28 cellular contexts compared by ENCODE assay signal in genomic region chr1:30270468-30270867, GRCh38.
"Had no signal": no experiment of that assay in that cellular context is flagged by ENCODE, and none has a peak within 500 bp of the region (broad histone marks: within the 10 kb centered on the region; RNA-seq: fewer than 3 reads in every experiment).

No MANE protein-coding gene starts in this region.

- ATAC-seq: activated CD4-positive, CD25-positive, alpha-beta regulatory T cell treated with anti-CD3 and anti-CD28 coated beads, Interleukin-2, amount 50 U/mL, for 24 hours; activated CD8-positive, alpha-beta T cell treated with anti-CD3 and anti-CD28 coated beads for 36 hours; SK-N-SH treated with all-trans-retinoic acid at 6 μM for 48 hours had no signal

- H3K27me3 ChIP-seq: MG63, Peyer's patch, SJSA1 had no signal

- H3K36me3 Mint-ChIP-seq: activated naive CD8-positive, alpha-beta T cell; brain had no signal

- H3K4me1 Mint-ChIP-seq: brain had no signal

- H3K4me1 ChIP-seq: Peyer's patch, SJSA1 had no signal

- DNase-seq: activated CD4-positive, alpha-beta T cell treated with anti-CD3 and anti-CD28 coated beads for 4 hours; activated CD8-positive, alpha-beta T cell treated with anti-CD3 and anti-CD28 coated beads for 36 hours; activated effector memory CD4-positive, alpha-beta T cell treated with anti-CD3 and anti-CD28 coated beads, Interleukin-2, amount 50 U/mL, for 16 hours; activated naive CD4-positive, alpha-beta T cell treated with Interleukin-2 at 50 U/mL for 16 hours; activated T-cell treated with anti-CD3 and anti-CD28 coated beads, Interleukin-2, amount 50 U/mL, for 24 hours; amygdala; MG63; MV-4-11; NCI-H1092 treated with DMSO at 0.1 percent for 48 hours; NCI-H1417 treated with DMSO at 0.1 percent for 48 hours; NCI-H1694; NCI-H2029; NCI-H2107; NCI-H2171 treated with DMSO at 0.1 percent for 48 hours; NCI-H226; NCI-H510A; NCI-H526 treated with DMSO at 0.1 percent for 48 hours; NCI-H82; NK-92 treated with Interleukin-12 subunit alpha and Interleukin-12 subunit beta, amount 100 ng/mL, for 24 hours; Peyer's patch; SHP77; SW 1271 had no signal

- H3K4me3 Mint-ChIP-seq: activated CD8-positive, alpha-beta T cell treated with anti-CD3 and anti-CD28 coated beads for 36 hours; activated naive CD8-positive, alpha-beta T cell; activated T-cell treated with anti-CD3 and anti-CD28 coated beads, Interleukin-2, amount 50 U/mL, for 24 hours; brain had no signal

- H3K4me3 ChIP-seq: MG63, Peyer's patch, SJSA1 had no signal

- H3K27ac Mint-ChIP-seq: activated CD8-positive, alpha-beta T cell treated with anti-CD3 and anti-CD28 coated beads for 36 hours; activated naive CD8-positive, alpha-beta T cell; activated T-cell treated with anti-CD3 and anti-CD28 coated beads, Interleukin-2, amount 50 U/mL, for 24 hours; brain had no signal

- H3K9me3 ChIP-seq: MG63, SJSA1 had no signal

- H3K27ac ChIP-seq: Peyer's patch, RWPE1, SJSA1 had no signal

- H3K36me3 ChIP-seq: MG63, Peyer's patch, SJSA1 had no signal

- H3K9me3 Mint-ChIP-seq: activated CD8-positive, alpha-beta T cell treated with anti-CD3 and anti-CD28 coated beads for 36 hours; activated T-cell treated with anti-CD3 and anti-CD28 coated beads, Interleukin-2, amount 50 U/mL, for 24 hours had no signal
